8 cellular contexts compared by ENCODE assay signal in the genomic region with DNA sequence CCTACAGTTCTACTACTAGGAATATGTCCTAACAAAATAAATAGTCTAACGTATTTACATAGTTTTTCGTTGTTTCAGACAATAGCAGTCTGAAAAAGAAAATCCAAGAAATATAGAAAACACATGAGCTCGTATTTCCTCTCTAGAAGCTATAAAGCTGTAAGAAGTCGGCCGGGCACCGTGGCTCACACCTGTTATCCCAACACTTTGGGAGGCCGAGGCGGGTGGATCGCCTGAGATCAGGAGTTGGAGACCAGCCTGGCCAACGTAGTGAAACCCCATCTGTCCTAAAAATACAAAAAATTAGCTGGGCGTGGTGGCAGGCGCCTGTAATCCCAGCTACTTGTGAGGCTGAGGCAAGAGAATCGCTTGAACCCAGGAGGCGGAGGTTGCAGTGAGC. TPM values are rescaled to one million over a fixed set of nuclear protein-coding genes. Genes with fewer than 3 reads are reported as not detected.
"Had no signal": no experiment of that assay in that cellular context is flagged by ENCODE, and none has a peak within 500 bp of the region (broad histone marks: within the 10 kb centered on the region; RNA-seq: fewer than 3 reads in every experiment).

No MANE protein-coding gene starts in this region.

RNA-seq across cellular contexts. Expression of a gene that starts 6.0 kb away (rescaled TPM):
- total RNA-seq: activated B cell treated with CpG ODN at 0.5 μM for 24 hours; activated CD4-positive, alpha-beta memory T cell treated with anti-CD3 and anti-CD28 coated beads for 36 hours; activated CD4-positive, alpha-beta T cell treated with anti-CD3 and anti-CD28 coated beads, Interleukin-2, amount 10 ng/mL, durations not matched to agents 24 days and 14 days; activated CD4-positive, alpha-beta T cell treated with anti-CD3 and anti-CD28 coated beads, Interleukin-2, amount 10 ng/mL, durations not matched to agents 7 days and 5 days; activated CD8-positive, alpha-beta memory T cell treated with anti-CD3 and anti-CD28 coated beads for 36 hours; activated CD8-positive, alpha-beta memory T cell treated with anti-CD3 and anti-CD28 coated beads, Interleukin-2, amount 10 ng/mL, durations not matched to agents 7 days and 5 days; activated CD8-positive, alpha-beta T cell treated with anti-CD3 and anti-CD28 coated beads, Interleukin-2, amount 10 ng/mL, durations not matched to agents 7 days and 5 days; T-helper 17 cell had no signal
